In genomic region chr7:26553582-26553981, GRCh38 we compare ENCODE assay signal across 1 cellular context.
TF ChIP-seq lines count a peak whose summit lies in the region.

No MANE protein-coding gene starts in this region.

TF ChIP-seq in SK-N-SH treated with all-trans-retinoic acid at 6 μM for 48 hours, 23 proteins besides CTCF, POLR2A, EP300 and RAD21:
- TF ChIP-seq CREB5 (CRISPR knock-in tag; IDR thresholded peaks at IDR 0.05; ENCODE audit: low read depth) (no peak), ISL1 (CRISPR knock-in tag; IDR thresholded peaks at IDR 0.05) (no peak), ZC3H10 (CRISPR knock-in tag; IDR thresholded peaks at IDR 0.05) (no peak), ZNF8 (CRISPR knock-in tag; IDR thresholded peaks at IDR 0.05) (no peak), BACH2 (CRISPR knock-in tag; IDR thresholded peaks at IDR 0.05; ENCODE audit: borderline replicate concordance) (no peak), OSR1 (CRISPR knock-in tag; IDR thresholded peaks at IDR 0.05) (no peak), ZFP30 (CRISPR knock-in tag; IDR thresholded peaks at IDR 0.05) (no peak), TOX (CRISPR knock-in tag; IDR thresholded peaks at IDR 0.05; ENCODE audit: borderline replicate concordance) (no peak), RARB (CRISPR knock-in tag; IDR thresholded peaks at IDR 0.05) (no peak), TSHZ2 (CRISPR knock-in tag; IDR thresholded peaks at IDR 0.05) (no peak), SNAI2 (CRISPR knock-in tag; IDR thresholded peaks at IDR 0.05) (no peak), CSDC2 (CRISPR knock-in tag; IDR thresholded peaks at IDR 0.05) (no peak), PATZ1 (CRISPR knock-in tag; IDR thresholded peaks at IDR 0.05; ENCODE audit: borderline replicate concordance) (no peak), POU6F1 (CRISPR knock-in tag; IDR thresholded peaks at IDR 0.05; ENCODE audit: borderline replicate concordance, low read depth) (no peak), PPARA (CRISPR knock-in tag; IDR thresholded peaks at IDR 0.05; ENCODE audit: borderline replicate concordance) (no peak), TCF4 (CRISPR knock-in tag; IDR thresholded peaks at IDR 0.05; ENCODE audit: borderline replicate concordance) (no peak; the same call in 1 of the 2 replicates)
